ENCODE assay signal across 37 cellular contexts in the genomic region with DNA sequence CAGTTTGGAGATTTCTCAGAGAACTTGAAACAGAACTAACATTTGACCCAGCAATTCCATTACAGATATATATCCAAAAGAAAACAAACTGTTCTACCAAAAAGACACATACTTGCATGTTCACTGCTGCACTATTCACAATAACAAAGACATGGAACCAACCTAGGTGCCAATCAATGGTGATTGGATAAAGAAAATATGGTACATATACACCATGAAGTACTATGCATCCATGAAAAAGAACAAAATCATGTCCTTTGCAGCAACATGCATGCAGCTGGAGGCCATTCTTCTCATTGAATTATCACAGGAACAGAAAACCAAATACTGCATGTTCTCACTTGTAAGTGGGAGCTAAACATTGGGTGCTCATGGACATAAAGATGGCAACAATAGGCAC. TPM values are rescaled to one million over a fixed set of nuclear protein-coding genes. Genes with fewer than 3 reads are reported as not detected.
"Had no signal": no experiment of that assay in that cellular context is flagged by ENCODE, and none has a peak within 500 bp of the region (broad histone marks: within the 10 kb centered on the region; RNA-seq: fewer than 3 reads in every experiment).

No MANE protein-coding gene starts in this region.

- H3K9me3 ChIP-seq: adrenal gland, body of pancreas, breast epithelium had no signal

- H3K36me3 ChIP-seq: adrenal gland, brain microvascular endothelial cell, breast epithelium, WERI-Rb-1 had no signal

- H3K4me1 ChIP-seq: adrenal gland had no signal

- DNase-seq: activated CD4-positive, alpha-beta memory T cell treated with anti-CD3 and anti-CD28 coated beads, Interleukin-2, amount 10 ng/mL, durations not matched to agents 7 days and 5 days; activated CD4-positive, alpha-beta T cell treated with anti-CD3 and anti-CD28 coated beads for 1 hour; activated CD4-positive, alpha-beta T cell treated with anti-CD3 and anti-CD28 coated beads for 36 hours; activated CD4-positive, alpha-beta T cell treated with anti-CD3 and anti-CD28 coated beads for 48 hours; activated CD4-positive, alpha-beta T cell treated with anti-CD3 and anti-CD28 coated beads, Interleukin-2, amount 10 ng/mL, durations not matched to agents 7 days and 5 days; activated CD4-positive, alpha-beta T cell treated with anti-CD3 and anti-CD28 coated beads, Interleukin-2, amount 50 U/mL, for 48 hours; activated CD4-positive, CD25-positive, alpha-beta regulatory T cell; activated CD8-positive, alpha-beta memory T cell treated with anti-CD3 and anti-CD28 coated beads, Interleukin-2, amount 50 U/mL, for 4 hours; activated effector memory CD4-positive, alpha-beta T cell treated with anti-CD3 and anti-CD28 coated beads, Interleukin-2, amount 50 U/mL, for 16 hours; activated gamma-delta T cell treated with Interleukin-2 at 50 U/mL for 16 hours; activated naive CD4-positive, alpha-beta T cell; activated naive CD4-positive, alpha-beta T cell treated with anti-CD3 and anti-CD28 coated beads for 36 hours; activated naive CD4-positive, alpha-beta T cell treated with anti-CD3 and anti-CD28 coated beads, Interleukin-2, amount 50 U/mL, for 16 hours; activated naive CD8-positive, alpha-beta T cell treated with anti-CD3 and anti-CD28 coated beads for 36 hours; activated T-cell treated with anti-CD3 and anti-CD28 coated beads for 4 hours; activated T-cell treated with anti-CD3 and anti-CD28 coated beads, Interleukin-2, amount 50 U/mL, for 1 hour; activated T-cell treated with anti-CD3 and anti-CD28 coated beads, Interleukin-2, amount 50 U/mL, for 4 hours; activated T-cell treated with anti-CD3 and anti-CD28 coated beads, Interleukin-2, amount 50 U/mL, for 72 hours; adrenal gland; amniotic stem cell; aorta; body of pancreas; brain microvascular endothelial cell; central memory CD4-positive, alpha-beta T cell; T-helper 2 cell; T-helper 9 cell; WERI-Rb-1 had no signal

- H3K27me3 ChIP-seq: adrenal gland, body of pancreas, brain microvascular endothelial cell, breast epithelium had no signal

- FAIRE-seq: astrocyte, colon, TTC549 had no signal

- H3K4me3 ChIP-seq: adrenal gland, body of pancreas, breast epithelium had no signal

- ATAC-seq: activated CD4-positive, alpha-beta T cell treated with anti-CD3 and anti-CD28 coated beads for 36 hours; activated CD4-positive, CD25-positive, alpha-beta regulatory T cell treated with anti-CD3 and anti-CD28 coated beads, Interleukin-2, amount 50 U/mL, for 24 hours; activated naive CD4-positive, alpha-beta T cell treated with anti-CD3 and anti-CD28 coated beads, Interleukin-2, amount 50 U/mL, for 72 hours; activated T-cell treated with anti-CD3 and anti-CD28 coated beads, Interleukin-2, amount 50 U/mL, for 4 hours; activated T-cell treated with anti-CD3 and anti-CD28 coated beads, Interleukin-2, amount 50 U/mL, for 72 hours; activated T-helper 17 cell treated with anti-CD3 and anti-CD28 coated beads, Interleukin-2, amount 50 U/mL, for 72 hours; body of pancreas; WTC11 had no signal

- H3K27ac ChIP-seq: adrenal gland, body of pancreas, brain microvascular endothelial cell, breast epithelium, WERI-Rb-1 had no signal

RNA-seq across cellular contexts. Expression of gene LNX1, which starts 47.6 kb away (rescaled TPM):
- total RNA-seq: activated CD4-positive, alpha-beta memory T cell treated with anti-CD3 and anti-CD28 coated beads, Interleukin-2, amount 10 ng/mL, durations not matched to agents 7 days and 5 days; activated CD4-positive, alpha-beta T cell treated with anti-CD3 and anti-CD28 coated beads for 36 hours; activated CD4-positive, alpha-beta T cell treated with anti-CD3 and anti-CD28 coated beads, Interleukin-2, amount 10 ng/mL, durations not matched to agents 7 days and 5 days; activated CD8-positive, alpha-beta memory T cell treated with anti-CD3 and anti-CD28 coated beads for 36 hours; activated naive CD4-positive, alpha-beta T cell treated with anti-CD3 and anti-CD28 coated beads, Interleukin-2, amount 50 U/mL, for 72 hours; activated naive CD8-positive, alpha-beta T cell treated with anti-CD3 and anti-CD28 coated beads for 36 hours; activated T-helper 1 cell treated with anti-CD3 and anti-CD28 coated beads, Interleukin-12 subunit alpha, Interleukin-12 subunit beta, Interleukin-2, Interleukin-4 antibody, amounts not matched to agents 30 ng/mL and 10 ng/mL and 1 ng/mL, durations not matched to agents 14 hours and 24 hours and 36 hours; activated T-helper 17 cell treated with anti-CD3 and anti-CD28 coated beads, Interleukin-2, amount 50 U/mL, for 72 hours had no signal
